In genomic region chr9:91858670-91859030, GRCh38 we compare ENCODE assay signal across 18 cellular contexts.
DNase-seq lines count a peak whose midpoint lies in the region; TF ChIP-seq lines count a peak whose summit lies in the region.
"Had no signal": no experiment of that assay in that cellular context is flagged by ENCODE, and none has a peak within 500 bp of the region (broad histone marks: within the 10 kb centered on the region; RNA-seq: fewer than 3 reads in every experiment).

No MANE protein-coding gene starts in this region.

- H3K4me1 Mint-ChIP-seq in neural progenitor cell, result peaks cover 56% of the 10 kb centered on the region
- H3K4me1 Mint-ChIP-seq: B cell; CD4-positive, alpha-beta memory T cell had no signal

- 69% methylated on average over 5 of the region's 5 CpGs for WGBS in esophagus muscularis mucosa
- 71% methylated on average over 5 of the region's 5 CpGs for WGBS in smooth muscle cell (ENCODE audit: low lambda C conversion rate)

- TF ChIP-seq CTCF in esophagus muscularis mucosa (IDR thresholded peaks at IDR 0.05) (no peak), neural progenitor cell (IDR thresholded peaks at IDR 0.05) (no peak), smooth muscle cell (IDR thresholded peaks at IDR 0.05; ENCODE audit: borderline replicate concordance, insufficient read depth, poor library complexity, severe bottlenecking) (no peak)

- H3K79me2 ChIP-seq in neural progenitor cell (ENCODE audit: low read depth), result peaks cover 80% of the 10 kb centered on the region
- peaks cover 51% of the 10 kb centered on the region for H3K79me2 ChIP-seq in smooth muscle cell (ENCODE audit: low read depth)

- TF ChIP-seq EP300 in esophagus muscularis mucosa (IDR thresholded peaks at IDR 0.05), result no peak

- H3K9me3 ChIP-seq in SK-N-MC (ENCODE audit: low read depth, low read length), result no peaks in the 10 kb centered on the region
- H3K9me3 ChIP-seq in esophagus muscularis mucosa, result no peaks in the 10 kb centered on the region
- no peaks in the 10 kb centered on the region for H3K9me3 ChIP-seq in neural progenitor cell (ENCODE audit: low read depth)
- no peaks in the 10 kb centered on the region for H3K9me3 ChIP-seq in smooth muscle cell (replicated peaks; ENCODE audit: low read depth)

- no peak overlapping the region for H3K9ac ChIP-seq in SK-N-MC (ENCODE audit: insufficient read length)
- H3K9ac ChIP-seq in neural progenitor cell, result no peak overlapping the region
- H3K9ac ChIP-seq in smooth muscle cell (ENCODE audit: low read depth), result no peak overlapping the region

- H3K27me3 Mint-ChIP-seq in neural progenitor cell (ENCODE audit: insufficient read depth, low read depth), result peaks cover 4% of the 10 kb centered on the region

- H3K27ac Mint-ChIP-seq in neural progenitor cell, result peak overlapping the region; percentile 99
- H3K27ac Mint-ChIP-seq: B cell; CD4-positive, alpha-beta memory T cell had no signal

- no peak overlapping the region for H3K4me3 Mint-ChIP-seq in neural progenitor cell
- H3K4me3 Mint-ChIP-seq: B cell; CD4-positive, alpha-beta memory T cell had no signal

- peaks cover 17% of the 10 kb centered on the region for H3K36me3 Mint-ChIP-seq in neural progenitor cell
- H3K36me3 Mint-ChIP-seq: CD4-positive, alpha-beta memory T cell had no signal

- DNase-seq in SK-N-MC (ENCODE audit: low read depth, low spot score) (no peak), esophagus muscularis mucosa (ENCODE audit: extremely low spot score) (no peak), neural progenitor cell (ENCODE audit: low spot score) (no peak), smooth muscle cell (lab: John Stamatoyannopoulos, UW; ENCODE audit: unreplicated experiment) (no peak), 8988T (no peak), caudate nucleus (lab: John Stamatoyannopoulos, UW) (no peak), NCI-H1048 (lab: John Stamatoyannopoulos, UW) (no peak), NCI-H524 (lab: John Stamatoyannopoulos, UW) (no peak)
- DNase-seq: ACHN; Calu3; CD4-positive, alpha-beta memory T cell; DMS79; HCEC 1CT; NCI-H187; NCI-H345; Right ventricle myocardium superior had no signal

- H3K27me3 ChIP-seq in esophagus muscularis mucosa (no peaks in the 10 kb centered on the region), neural progenitor cell (no peaks in the 10 kb centered on the region), smooth muscle cell (ENCODE audit: low read depth) (no peaks in the 10 kb centered on the region)

- peak overlapping the region; percentile 96 for H3K27ac ChIP-seq in SK-N-MC
- H3K27ac ChIP-seq in esophagus muscularis mucosa (replicated peaks in 1 of 4), result peak overlapping the region in 3 of 4 donors; percentile 68 to 71 (median 70)
- H3K27ac ChIP-seq in neural progenitor cell, result peak overlapping the region; percentile 93
- H3K27ac ChIP-seq in smooth muscle cell (ENCODE audit: low read depth), result no peak overlapping the region
- no peak overlapping the region for H3K27ac ChIP-seq in caudate nucleus (ENCODE audit: low read depth, low read length)
- H3K27ac ChIP-seq: HL-60 had no signal

- peak overlapping the region; percentile 46; the same call in 1 of the 2 replicates for H3K4me3 ChIP-seq in SK-N-MC
- H3K4me3 ChIP-seq in esophagus muscularis mucosa, result no peak overlapping the region
- H3K4me3 ChIP-seq in neural progenitor cell, result no peak overlapping the region
- no peak overlapping the region for H3K4me3 ChIP-seq in smooth muscle cell

- H3K4me1 ChIP-seq in esophagus muscularis mucosa, result peaks cover 0 to 43% (median 37%) of the 10 kb centered on the region in 4 donors
- H3K4me1 ChIP-seq in neural progenitor cell, result peaks cover 50% of the 10 kb centered on the region
- peaks cover 33% of the 10 kb centered on the region for H3K4me1 ChIP-seq in smooth muscle cell (ENCODE audit: low read depth)

- peaks cover 12% of the 10 kb centered on the region for H3K9me3 Mint-ChIP-seq in neural progenitor cell

- H3K4me2 ChIP-seq in neural progenitor cell (peak overlapping the region; percentile 69), smooth muscle cell (peak overlapping the region; percentile 31)

- H3F3A ChIP-seq in neural progenitor cell (ENCODE audit: low read depth) (peaks cover 35% of the 10 kb centered on the region), smooth muscle cell (ENCODE audit: low read depth) (peaks cover 6% of the 10 kb centered on the region)

- intact Hi-C loops in esophagus muscularis mucosa (cut with DNase I), result no loop called here

- H3K36me3 ChIP-seq in SK-N-MC (ENCODE audit: insufficient read depth, low read length) (no peaks in the 10 kb centered on the region), esophagus muscularis mucosa (no peaks in the 10 kb centered on the region), neural progenitor cell (no peaks in the 10 kb centered on the region), smooth muscle cell (ENCODE audit: low read depth) (no peaks in the 10 kb centered on the region)

- H4K20me1 ChIP-seq in neural progenitor cell (ENCODE audit: low read depth), result peaks cover 56% of the 10 kb centered on the region
- peaks cover 28% of the 10 kb centered on the region for H4K20me1 ChIP-seq in smooth muscle cell (ENCODE audit: low read depth)

- no peak overlapping the region for H2AFZ ChIP-seq in neural progenitor cell (replicated peaks)
- H2AFZ ChIP-seq in smooth muscle cell (ENCODE audit: low read depth), result no peak overlapping the region

- TF ChIP-seq POLR2A in esophagus muscularis mucosa (IDR thresholded peaks at IDR 0.05; ENCODE audit: low read depth), result no peak

Comparison
In these comparisons a context has a peak if more than half of its experiments do, and no peak if none do; other contexts are left out.
1. H3K27ac ChIP-seq: peak in SK-N-MC (single experiment), esophagus muscularis mucosa (3 of 4) and neural progenitor cell (single experiment); none in smooth muscle cell (single experiment) and caudate nucleus (single experiment).